18 cellular contexts compared by ENCODE assay signal in genomic region chr10:125086716-125087115, GRCh38.
"Had no signal": no experiment of that assay in that cellular context is flagged by ENCODE, and none has a peak within 500 bp of the region (broad histone marks: within the 10 kb centered on the region; RNA-seq: fewer than 3 reads in every experiment).

No MANE protein-coding gene starts in this region.

- H3K36me3 ChIP-seq: thoracic aorta, vagina had no signal

- H3K4me3 ChIP-seq: ascending aorta, gastroesophageal sphincter, thoracic aorta, vagina had no signal

- DNase-seq: activated CD4-positive, alpha-beta memory T cell treated with anti-CD3 and anti-CD28 coated beads, Interleukin-2, amount 10 ng/mL, durations not matched to agents 7 days and 5 days; activated CD4-positive, alpha-beta T cell treated with anti-CD3 and anti-CD28 coated beads for 36 hours; activated naive CD4-positive, alpha-beta T cell treated with Interleukin-2 at 50 U/mL for 16 hours; activated naive CD8-positive, alpha-beta T cell treated with anti-CD3 and anti-CD28 coated beads, Interleukin-2, amount 50 U/mL, for 24 hours; activated T-cell treated with anti-CD3 and anti-CD28 coated beads, Interleukin-2, amount 50 U/mL, for 72 hours; cortex of kidney; effector CD8-positive, alpha-beta T cell; left ventricle myocardium superior; stimulated activated CD4-positive, alpha-beta T cell treated with anti-CD3 and anti-CD28 coated beads, Interleukin-12 subunit alpha, Interleukin-12 subunit beta, amount 100 ng/mL, for 4 hours; stimulated activated CD4-positive, alpha-beta T cell treated with anti-CD3 and anti-CD28 coated beads, Interleukin-2, amount 100 ng/mL, for 48 hours; T-helper 2 cell had no signal

- H3K9me3 Mint-ChIP-seq: activated CD4-positive, alpha-beta memory T cell treated with anti-CD3 and anti-CD28 coated beads, Interleukin-2, amount 10 ng/mL, durations not matched to agents 7 days and 5 days; activated naive CD8-positive, alpha-beta T cell treated with anti-CD3 and anti-CD28 coated beads, Interleukin-2, amount 50 U/mL, for 24 hours; activated T-cell treated with anti-CD3 and anti-CD28 coated beads, Interleukin-2, amount 50 U/mL, for 72 hours; mesothelial cell of epicardium; stimulated activated naive CD8-positive, alpha-beta T cell treated with anti-CD3 and anti-CD28 coated beads, Interleukin-15, Interleukin-2, amounts not matched to agents 100 ng/mL and 50 ng/mL, for 24 hours had no signal

- H3K27me3 ChIP-seq: ascending aorta, gastroesophageal sphincter, neutrophil, vagina had no signal

- H3K27ac ChIP-seq: neutrophil had no signal

- H3K4me1 Mint-ChIP-seq: activated CD4-positive, alpha-beta memory T cell treated with anti-CD3 and anti-CD28 coated beads, Interleukin-2, amount 10 ng/mL, durations not matched to agents 7 days and 5 days; activated CD4-positive, alpha-beta T cell treated with anti-CD3 and anti-CD28 coated beads for 36 hours; activated naive CD8-positive, alpha-beta T cell treated with anti-CD3 and anti-CD28 coated beads, Interleukin-2, amount 50 U/mL, for 24 hours had no signal

- H3K4me3 Mint-ChIP-seq: activated CD4-positive, alpha-beta memory T cell treated with anti-CD3 and anti-CD28 coated beads, Interleukin-2, amount 10 ng/mL, durations not matched to agents 7 days and 5 days; activated CD4-positive, alpha-beta T cell treated with anti-CD3 and anti-CD28 coated beads for 36 hours; activated naive CD8-positive, alpha-beta T cell treated with anti-CD3 and anti-CD28 coated beads, Interleukin-2, amount 50 U/mL, for 24 hours; activated T-cell treated with anti-CD3 and anti-CD28 coated beads, Interleukin-2, amount 50 U/mL, for 72 hours; mesothelial cell of epicardium; stimulated activated naive CD8-positive, alpha-beta T cell treated with anti-CD3 and anti-CD28 coated beads, Interleukin-15, Interleukin-2, amounts not matched to agents 100 ng/mL and 50 ng/mL, for 24 hours had no signal

- H3K27ac Mint-ChIP-seq: activated CD4-positive, alpha-beta memory T cell treated with anti-CD3 and anti-CD28 coated beads, Interleukin-2, amount 10 ng/mL, durations not matched to agents 7 days and 5 days; activated CD4-positive, alpha-beta T cell treated with anti-CD3 and anti-CD28 coated beads for 36 hours; activated naive CD8-positive, alpha-beta T cell treated with anti-CD3 and anti-CD28 coated beads, Interleukin-2, amount 50 U/mL, for 24 hours; activated T-cell treated with anti-CD3 and anti-CD28 coated beads, Interleukin-2, amount 50 U/mL, for 72 hours; stimulated activated naive CD8-positive, alpha-beta T cell treated with anti-CD3 and anti-CD28 coated beads, Interleukin-15, Interleukin-2, amounts not matched to agents 100 ng/mL and 50 ng/mL, for 24 hours had no signal

- H3K9me3 ChIP-seq: ascending aorta, gastroesophageal sphincter, neutrophil, thoracic aorta, vagina had no signal
